In the genomic region with DNA sequence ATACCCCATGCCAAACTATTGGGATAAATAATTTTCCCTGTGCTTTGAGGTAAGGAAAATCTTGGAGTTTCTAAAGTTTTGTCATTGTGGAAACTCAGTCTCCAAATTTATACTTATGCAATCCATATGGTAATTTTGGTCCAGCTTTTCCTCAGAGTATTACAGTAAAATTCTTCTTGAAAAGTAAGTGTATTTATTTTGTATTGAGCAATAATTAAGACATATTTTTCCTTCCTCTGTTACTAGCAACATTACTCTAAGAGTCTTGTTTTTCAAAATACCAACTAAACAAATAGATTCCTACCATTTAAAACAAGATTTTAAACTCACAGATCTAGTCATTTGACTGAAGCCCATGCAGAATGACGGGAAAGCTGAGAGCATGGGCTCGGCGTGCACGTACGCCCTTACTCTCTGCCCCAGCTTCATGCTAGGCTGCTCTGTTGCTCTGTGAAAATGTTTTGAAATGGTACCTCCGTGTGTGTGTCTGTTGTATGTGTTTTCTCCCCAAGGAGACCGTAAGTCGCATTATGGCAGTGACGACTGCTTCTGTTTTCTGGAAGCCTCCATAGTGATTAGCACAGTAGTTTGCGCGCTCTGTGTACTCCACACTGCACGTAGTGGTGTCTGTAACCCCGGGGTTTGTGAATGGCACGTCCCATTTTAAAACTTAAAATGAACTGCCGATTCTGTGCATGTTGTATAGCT, we compare ENCODE assay signal across 8 cellular contexts.
DNase-seq lines count a peak whose midpoint lies in the region; ATAC-seq and TF ChIP-seq lines count a peak whose summit lies in the region.

No MANE protein-coding gene starts in this region.

- peaks cover 22% of the 10 kb centered on the region for H3K36me3 Mint-ChIP-seq in dendritic cell treated with granulocyte-macrophage colony-stimulating factor and Interleukin-4, amounts not matched to agents 40 ng/mL and 50 ng/mL, for 4 days (ENCODE audit: low read depth)

- peak overlapping the region; percentile 25; the same call in 1 of the 2 replicates for H2AFZ ChIP-seq in MM.1S (ENCODE audit: low read length)

- H3K4me3 Mint-ChIP-seq in dendritic cell treated with granulocyte-macrophage colony-stimulating factor and Interleukin-4, amounts not matched to agents 40 ng/mL and 50 ng/mL, for 4 days: no peak overlapping the region

- H4K20me1 ChIP-seq in MM.1S (ENCODE audit: insufficient read depth, low read length): no peaks in the 10 kb centered on the region

- peaks cover 12% of the 10 kb centered on the region; the same call in 1 of the 2 replicates for H3F3A ChIP-seq in MM.1S (ENCODE audit: insufficient read depth, low read length)

- no peaks in the 10 kb centered on the region for H3K9me3 ChIP-seq in MM.1S (replicated peaks; ENCODE audit: insufficient read depth, low read length)

- peak overlapping the region; percentile 27 for H3K4me3 ChIP-seq in MM.1S (ENCODE audit: low read length)

- H3K9ac ChIP-seq in MM.1S (ENCODE audit: low read length): peak overlapping the region; percentile 18; the same call in 1 of the 2 replicates

- no peaks in the 10 kb centered on the region for H3K9me3 Mint-ChIP-seq in dendritic cell treated with granulocyte-macrophage colony-stimulating factor and Interleukin-4, amounts not matched to agents 40 ng/mL and 50 ng/mL, for 4 days

- intact Hi-C loops in dendritic cell treated with granulocyte-macrophage colony-stimulating factor and Interleukin-4, amounts not matched to agents 40 ng/mL and 50 ng/mL, for 4 days (cut with micrococcal nuclease): no loop called here
- intact Hi-C loops in posterior cingulate gyrus (cut with DNase I): loop anchor here (10.0 kb wide), 1 partner anchor 76 kb away; no protein-coding TSS in a partner anchor

- H3K27me3 Mint-ChIP-seq in dendritic cell treated with granulocyte-macrophage colony-stimulating factor and Interleukin-4, amounts not matched to agents 40 ng/mL and 50 ng/mL, for 4 days: no peaks in the 10 kb centered on the region

- H3K9me2 ChIP-seq in MM.1S (replicated peaks; ENCODE audit: insufficient read depth, low read length): no peaks in the 10 kb centered on the region

- peak overlapping the region; percentile 49 for H3K4me2 ChIP-seq in MM.1S (ENCODE audit: low read depth, low read length)

- no peak for TF ChIP-seq CTCF in MM.1S (IDR thresholded peaks at IDR 0.05; ENCODE audit: low read length)

- H3K79me2 ChIP-seq in MM.1S (ENCODE audit: low read length): no peaks in the 10 kb centered on the region

- no peak for ATAC-seq in GM21737 (IDR thresholded peaks at IDR 0.05; ENCODE audit: unreplicated experiment)
- ATAC-seq in GM19035 (IDR thresholded peaks at IDR 0.05; ENCODE audit: unreplicated experiment): no peak

- H3K36me3 ChIP-seq in MM.1S (replicated peaks; ENCODE audit: insufficient read depth, low read length): no peaks in the 10 kb centered on the region

- peaks cover 18% of the 10 kb centered on the region for H3K4me1 ChIP-seq in MM.1S (ENCODE audit: low read length)

- H3K27ac Mint-ChIP-seq in dendritic cell treated with granulocyte-macrophage colony-stimulating factor and Interleukin-4, amounts not matched to agents 40 ng/mL and 50 ng/mL, for 4 days: peak overlapping the region; percentile 60

- no peaks in the 10 kb centered on the region for H3K27me3 ChIP-seq in MM.1S (replicated peaks; ENCODE audit: insufficient read depth, low read length)

- peak; percentile 72 for DNase-seq in DMS 273 (lab: John Stamatoyannopoulos, UW; ENCODE audit: unreplicated experiment)
- no peak for DNase-seq in MM.1S
- peak in 6 of 10 donors; percentile 15 to 74 (median 36) for DNase-seq in posterior cingulate gyrus
- no peak for DNase-seq in NCI-H524 treated with DMSO at 0.1 percent for 48 hours (lab: John Stamatoyannopoulos, UW)
- DNase-seq in NCI-H526 (lab: John Stamatoyannopoulos, UW): no peak

- H3K27ac ChIP-seq in MM.1S (ENCODE audit: low read length): peak overlapping the region; percentile 64

- H3K4me1 Mint-ChIP-seq in dendritic cell treated with granulocyte-macrophage colony-stimulating factor and Interleukin-4, amounts not matched to agents 40 ng/mL and 50 ng/mL, for 4 days (ENCODE audit: low read depth): peaks cover 24% of the 10 kb centered on the region

Comparison
In these comparisons a context has a peak if more than half of its experiments do, and no peak if none do; other contexts are left out.
1. DNase-seq: peak in DMS 273 (single experiment) and posterior cingulate gyrus (6 of 10); none in MM.1S (single experiment), NCI-H524 treated with DMSO at 0.1 percent for 48 hours (single experiment) and NCI-H526 (0 of 2).